In genomic region chrX:44252688-44253572, GRCh38 we compare ENCODE assay signal across 8 cellular contexts.
DNase-seq lines count a peak whose midpoint lies in the region; ATAC-seq and TF ChIP-seq lines count a peak whose summit lies in the region.
"Not testable (repeated sequence)": the region's sequence is repeated elsewhere in the genome, so short reads cannot be mapped to it uniquely, and the experiment has no call there.

No MANE protein-coding gene starts in this region.

- H3K4me3 Mint-ChIP-seq in activated naive CD8-positive, alpha-beta T cell treated with anti-CD3 and anti-CD28 coated beads for 36 hours: not testable (repeated sequence)

- not testable (repeated sequence) for H3K36me3 ChIP-seq in right atrium auricular region, tibial nerve

- not testable (repeated sequence) for H3K27ac ChIP-seq in right atrium auricular region
- peak overlapping the region in 3 of 4 donors; percentile 38 to 62 (median 41) for H3K27ac ChIP-seq in tibial nerve

- not testable (repeated sequence) for H3K9me3 ChIP-seq in right atrium auricular region, tibial nerve

- TF ChIP-seq EP300 in tibial nerve (IDR thresholded peaks at IDR 0.05): not testable (repeated sequence)

- not testable (repeated sequence) for TF ChIP-seq CTCF in right atrium auricular region (IDR thresholded peaks at IDR 0.05); tibial nerve (IDR thresholded peaks at IDR 0.05)

- not testable (repeated sequence) for H3K4me1 ChIP-seq in right atrium auricular region, tibial nerve

- H3K36me3 Mint-ChIP-seq in activated naive CD8-positive, alpha-beta T cell treated with anti-CD3 and anti-CD28 coated beads for 36 hours: peaks cover 30% of the 10 kb centered on the region

- not testable (repeated sequence) for H3K27me3 Mint-ChIP-seq in activated naive CD8-positive, alpha-beta T cell treated with anti-CD3 and anti-CD28 coated beads for 36 hours

- 8 to 25% methylated on average over 4 to 17 of the region's 17 CpGs for WGBS in tibial nerve, 2 donors

- H3K4me3 ChIP-seq in right atrium auricular region (peak overlapping the region; percentile 17 to 28), tibial nerve (peak overlapping the region in 2 of 4 donors; percentile 12 to 26)

- not testable (repeated sequence) for TF ChIP-seq POLR2A in tibial nerve (IDR thresholded peaks at IDR 0.05)

- peak; percentile 8 for DNase-seq in NCI-H1105 (lab: John Stamatoyannopoulos, UW)
- peak; percentile 63 for DNase-seq in UCSD-AML1 (lab: John Stamatoyannopoulos, UW; ENCODE audit: unreplicated experiment)
- peak; percentile 33 for DNase-seq in activated naive CD8-positive, alpha-beta T cell treated with anti-CD3 and anti-CD28 coated beads for 36 hours
- DNase-seq in right atrium auricular region (ENCODE audit: low spot score): peak; percentile 59
- DNase-seq in renal cortical epithelial cell (ENCODE audit: low read depth): peak; percentile 69
- DNase-seq in tibial nerve (ENCODE audit: low spot score in 2 of 2): peak; percentile 7 to 12

- ATAC-seq in GM18511 (IDR thresholded peaks at IDR 0.05; ENCODE audit: unreplicated experiment): peak; percentile 94
- ATAC-seq in HG02759 (IDR thresholded peaks at IDR 0.05; ENCODE audit: unreplicated experiment): peak; percentile 91

- H3K9me3 Mint-ChIP-seq in activated naive CD8-positive, alpha-beta T cell treated with anti-CD3 and anti-CD28 coated beads for 36 hours: peaks cover 18% of the 10 kb centered on the region

- not testable (repeated sequence) for H3K4me1 Mint-ChIP-seq in activated naive CD8-positive, alpha-beta T cell treated with anti-CD3 and anti-CD28 coated beads for 36 hours

- peak overlapping the region; percentile 80 for H3K27ac Mint-ChIP-seq in activated naive CD8-positive, alpha-beta T cell treated with anti-CD3 and anti-CD28 coated beads for 36 hours

- H3K27me3 ChIP-seq in right atrium auricular region, tibial nerve: not testable (repeated sequence)

Comparison
In these comparisons a context has a peak if more than half of its experiments do, and no peak if none do; other contexts are left out.
1. DNase-seq: peak in every context shown above with its lines; median percentile 69 in renal cortical epithelial cell; 63 in UCSD-AML1; 59 in right atrium auricular region; 33 in activated naive CD8-positive, alpha-beta T cell treated with anti-CD3 and anti-CD28 coated beads for 36 hours; 10 in tibial nerve; 8 in NCI-H1105.